In the genomic region with DNA sequence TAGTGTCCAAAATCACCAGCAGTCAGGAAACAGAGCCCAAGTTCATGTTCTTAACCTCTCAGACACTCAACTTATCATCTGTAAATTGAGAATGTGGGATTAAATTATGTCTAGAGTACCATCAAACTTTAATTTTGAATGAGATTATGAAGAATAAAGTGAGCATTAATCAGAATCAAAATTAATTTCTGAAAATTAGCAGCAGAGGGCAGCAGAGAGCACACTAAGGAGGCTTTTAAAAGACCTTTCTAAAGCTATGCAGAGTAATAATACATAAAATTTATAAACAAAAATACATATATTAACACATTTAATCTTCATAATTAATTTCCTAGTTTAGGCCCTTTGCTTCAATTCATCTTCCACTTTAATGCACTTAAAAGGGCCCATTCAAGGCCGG, we compare ENCODE assay signal across 8 cellular contexts. TPM values are rescaled to one million over a fixed set of nuclear protein-coding genes. Genes with fewer than 3 reads are reported as not detected.
A peak's percentile ranks its signal among the peaks of the same experiment; 100 is the strongest.
DNase-seq lines count a peak whose midpoint lies in the region; ATAC-seq, FAIRE-seq and TF ChIP-seq lines count a peak whose summit lies in the region.

No MANE protein-coding gene starts in this region.

- no peak overlapping the region for H3K4me2 ChIP-seq in mesenchymal stem cell (ENCODE audit: low read length, poor library complexity, severe bottlenecking)

- H2BK15ac ChIP-seq in mesenchymal stem cell (ENCODE audit: low read depth, poor library complexity, severe bottlenecking) = no peak overlapping the region

- H3K27ac Mint-ChIP-seq in CD4-positive, CD25-positive, alpha-beta regulatory T cell = no peak overlapping the region

- H3K14ac ChIP-seq in mesenchymal stem cell (ENCODE audit: low read length in 2 of 2) = no peak overlapping the region

- no peak overlapping the region for H2BK5ac ChIP-seq in mesenchymal stem cell (ENCODE audit: low read depth, low read length, poor library complexity, severe bottlenecking)

- no peak overlapping the region for H2AFZ ChIP-seq in mesenchymal stem cell (ENCODE audit: low read depth, low read length)

- no peaks in the 10 kb centered on the region for H3K36me3 ChIP-seq in CD4-positive, CD25-positive, alpha-beta regulatory T cell (ENCODE audit: control insufficient read depth, insufficient read depth, low read length)
- H3K36me3 ChIP-seq in brain microvascular endothelial cell (replicated peaks) (no peaks in the 10 kb centered on the region), mesenchymal stem cell (ENCODE audit: control insufficient read depth in 1 of 2, insufficient read depth in 2 of 2, low read depth in 1 of 2, low read length in 2 of 2) (no peaks in the 10 kb centered on the region)

- H3K23ac ChIP-seq in mesenchymal stem cell (ENCODE audit: low read length in 2 of 2) = no peak overlapping the region

- whole genome bisulfite sequencing in mesenchymal stem cell = 70% methylated on average over 1 of the region's 1 CpG

- peaks cover 15% of the 10 kb centered on the region for H3K4me1 ChIP-seq in CD4-positive, CD25-positive, alpha-beta regulatory T cell (ENCODE audit: control insufficient read depth, insufficient read depth, low read length, poor library complexity, severe bottlenecking)
- H3K4me1 ChIP-seq in mesenchymal stem cell (ENCODE audit: control insufficient read depth, insufficient read depth, low read depth, low read length) = peaks cover 2% of the 10 kb centered on the region

- no peak overlapping the region for H3K4me3 ChIP-seq in CD4-positive, CD25-positive, alpha-beta regulatory T cell (ENCODE audit: low read depth, low read length)
- H3K4me3 ChIP-seq in brain microvascular endothelial cell (ENCODE audit: low read depth, low read length) = no peak overlapping the region
- H3K4me3 ChIP-seq in mesenchymal stem cell (ENCODE audit: insufficient read depth in 1 of 2, low read depth in 1 of 2, low read length in 2 of 2) = no peak overlapping the region

- H2BK12ac ChIP-seq in mesenchymal stem cell (ENCODE audit: low read length in 2 of 2) = no peak overlapping the region

- no peaks in the 10 kb centered on the region for H3K36me3 Mint-ChIP-seq in CD4-positive, CD25-positive, alpha-beta regulatory T cell

- H3K9me3 Mint-ChIP-seq in CD4-positive, CD25-positive, alpha-beta regulatory T cell = peaks cover 0 to 1% (median 0%) of the 10 kb centered on the region in 7 donors

- no peak overlapping the region for H3K18ac ChIP-seq in mesenchymal stem cell (ENCODE audit: low read depth in 1 of 2, low read length in 2 of 2)

- no peak overlapping the region for H3K9ac ChIP-seq in mesenchymal stem cell (ENCODE audit: low read length)

- peak in 1 of 2 donors; percentile 44 for ATAC-seq in CD4-positive, CD25-positive, alpha-beta regulatory T cell (ENCODE audit: low read depth in 2 of 2)
- no peak for ATAC-seq in HG03139 (IDR thresholded peaks at IDR 0.05; ENCODE audit: unreplicated experiment)
- no peak for ATAC-seq in HG03159 (IDR thresholded peaks at IDR 0.05; ENCODE audit: unreplicated experiment)

- H3K27me3 ChIP-seq in CD4-positive, CD25-positive, alpha-beta regulatory T cell (ENCODE audit: control insufficient read depth, insufficient read depth, low read length) = no peaks in the 10 kb centered on the region
- H3K27me3 ChIP-seq in brain microvascular endothelial cell (replicated peaks) = no peaks in the 10 kb centered on the region
- H3K27me3 ChIP-seq in mesenchymal stem cell (ENCODE audit: control insufficient read depth in 1 of 2, insufficient read depth in 1 of 2, low read length in 2 of 2) = no peaks in the 10 kb centered on the region

- H4K8ac ChIP-seq in mesenchymal stem cell (ENCODE audit: low read length) = no peak overlapping the region

- no peak overlapping the region for H3K4ac ChIP-seq in mesenchymal stem cell (ENCODE audit: low read depth in 1 of 2, low read length in 2 of 2)

- H3K9me3 ChIP-seq in CD4-positive, CD25-positive, alpha-beta regulatory T cell (ENCODE audit: control insufficient read depth in 2 of 2, low read length in 2 of 2) = no peaks in the 10 kb centered on the region
- no peaks in the 10 kb centered on the region for H3K9me3 ChIP-seq in mesenchymal stem cell (ENCODE audit: control insufficient read depth, low read length)

- in situ Hi-C loops in brain microvascular endothelial cell (cut with HindIII; ENCODE audit: low pct_ligation_motif_present, low sequenced_read_pairs) = no loop called here

- no peak overlapping the region for H4K91ac ChIP-seq in mesenchymal stem cell (ENCODE audit: low read length)

- peaks cover 5 to 31% (median 21%) of the 10 kb centered on the region in 4 donors for H3K4me1 Mint-ChIP-seq in CD4-positive, CD25-positive, alpha-beta regulatory T cell

- no peak overlapping the region for H2AK5ac ChIP-seq in mesenchymal stem cell (ENCODE audit: low read length, severe bottlenecking)

- no peak overlapping the region for H3K27ac ChIP-seq in CD4-positive, CD25-positive, alpha-beta regulatory T cell (ENCODE audit: insufficient read depth, low read length, poor library complexity, severe bottlenecking)
- no peak overlapping the region for H3K27ac ChIP-seq in brain microvascular endothelial cell
- no peak overlapping the region for H3K27ac ChIP-seq in mesenchymal stem cell (ENCODE audit: low read length, poor library complexity, severe bottlenecking)

- H2BK120ac ChIP-seq in mesenchymal stem cell (ENCODE audit: low read depth, low read length) = no peak overlapping the region

- H3K79me1 ChIP-seq in mesenchymal stem cell (replicated peaks; ENCODE audit: low read length, poor library complexity, severe bottlenecking) = no peaks in the 10 kb centered on the region

- TF ChIP-seq CTCF in brain microvascular endothelial cell (IDR thresholded peaks at IDR 0.05; ENCODE audit: low read depth, low read length, missing control alignments) = peak; percentile 54

- DNase-seq in CD4-positive, CD25-positive, alpha-beta regulatory T cell = peak in 2 of 3 donors; percentile 38 to 61
- peak; percentile 32 for DNase-seq in HTR-8/SVneo (ENCODE audit: insufficient read length, low spot score)
- peak; percentile 6 for DNase-seq in brain microvascular endothelial cell
- peak; percentile 15 for DNase-seq in mesenchymal stem cell
- DNase-seq in activated T-cell treated with anti-CD3 and anti-CD28 coated beads, Interleukin-2, amount 50 U/mL, for 1 hour = no peak
- no peak for DNase-seq in NCI-H1436 (lab: John Stamatoyannopoulos, UW)

- H3K27me3 Mint-ChIP-seq in CD4-positive, CD25-positive, alpha-beta regulatory T cell = no peaks in the 10 kb centered on the region

- no peak for FAIRE-seq in HTR-8/SVneo (lab: Jason Lieb, UNC)

- H3K4me3 Mint-ChIP-seq in CD4-positive, CD25-positive, alpha-beta regulatory T cell = no peak overlapping the region

RNA-seq across cellular contexts. Expression of gene TASL, which starts 7.1 kb away (rescaled TPM):
- 3.2 TPM for total RNA-seq in CD4-positive, CD25-positive, alpha-beta regulatory T cell
- polyA plus RNA-seq in CD4-positive, CD25-positive, alpha-beta regulatory T cell = 1 to 10 TPM; 2.2 to 5.0 (median 3.5) TPM
- not detected for polyA plus RNA-seq in mesenchymal stem cell (2013, experiment 1 of 2)
- not detected for polyA plus RNA-seq in mesenchymal stem cell (2013, experiment 2 of 2)

Comparison
In these comparisons a context has a peak if more than half of its experiments do, and no peak if none do; other contexts are left out.
1. DNase-seq: peak in CD4-positive, CD25-positive, alpha-beta regulatory T cell (2 of 3), HTR-8/SVneo (single experiment), brain microvascular endothelial cell (single experiment) and mesenchymal stem cell (single experiment); none in activated T-cell treated with anti-CD3 and anti-CD28 coated beads, Interleukin-2, amount 50 U/mL, for 1 hour (single experiment) and NCI-H1436 (single experiment).